ENCODE assay signal across 8 cellular contexts in genomic region chr12:108515916-108516315, GRCh38. TPM values are rescaled to one million over a fixed set of nuclear protein-coding genes. Genes with fewer than 3 reads are reported as not detected.
DNase-seq lines count a peak whose midpoint lies in the region; ATAC-seq and TF ChIP-seq lines count a peak whose summit lies in the region.

No MANE protein-coding gene starts in this region.

- H3K4me1 Mint-ChIP-seq in H9: peaks cover 18 to 22% of the 10 kb centered on the region in 2 experiments
- H3K4me1 Mint-ChIP-seq in activated naive CD8-positive, alpha-beta T cell treated with anti-CD3 and anti-CD28 coated beads, Interleukin-2, amount 50 U/mL, for 24 hours: peaks cover 30% of the 10 kb centered on the region

- DNase-seq in H9 (no peak), lower lobe of right lung (no peak), vagina (ENCODE audit: extremely low spot score in 2 of 2) (no peak), mucosa of gallbladder (ENCODE audit: low spot score) (no peak)
- peak; percentile 10 for DNase-seq in activated naive CD8-positive, alpha-beta T cell treated with anti-CD3 and anti-CD28 coated beads, Interleukin-2, amount 50 U/mL, for 24 hours

- H2BK15ac ChIP-seq in H9 (ENCODE audit: low read depth, low read length): no peak overlapping the region

- H3K23me2 ChIP-seq in H9 (ENCODE audit: insufficient read length, low read depth, low read length, poor library complexity, severe bottlenecking): peaks cover 6% of the 10 kb centered on the region

- H2BK120ac ChIP-seq in H9 (ENCODE audit: low read depth, low read length, poor library complexity, severe bottlenecking): no peak overlapping the region

- H3K4me2 ChIP-seq in H9 (ENCODE audit: insufficient read depth, insufficient read length, low read length): peak overlapping the region; percentile 88

- H3K9ac ChIP-seq in H9 (ENCODE audit: extremely low read depth, insufficient read length, low read length): peak overlapping the region; percentile 73

- H3K4me3 Mint-ChIP-seq in H9: peak overlapping the region; percentile 86 to 91
- peak overlapping the region; percentile 87 for H3K4me3 Mint-ChIP-seq in activated naive CD8-positive, alpha-beta T cell treated with anti-CD3 and anti-CD28 coated beads, Interleukin-2, amount 50 U/mL, for 24 hours

- peaks cover 40% of the 10 kb centered on the region for H3K36me3 ChIP-seq in lower lobe of right lung
- H3K36me3 ChIP-seq in vagina: peaks cover 0 to 30% of the 10 kb centered on the region in 2 donors

- TF ChIP-seq POLR2A in vagina (IDR thresholded peaks at IDR 0.05): no peak

- peaks cover 20 to 37% (median 29%) of the 10 kb centered on the region in 3 experiments; a peak in 6 of 7 replicates for H3K36me3 Mint-ChIP-seq in H9 (ENCODE audit: insufficient read depth in 1 of 3, low read depth in 3 of 3)
- H3K36me3 Mint-ChIP-seq in activated naive CD8-positive, alpha-beta T cell treated with anti-CD3 and anti-CD28 coated beads, Interleukin-2, amount 50 U/mL, for 24 hours (ENCODE audit: low read depth): peaks cover 21% of the 10 kb centered on the region

- no peak overlapping the region for H3K14ac ChIP-seq in H9 (ENCODE audit: insufficient read depth, low read length)

- H3K27ac ChIP-seq in 22Rv1: peak overlapping the region; percentile 69
- H3K27ac ChIP-seq in H9 (ENCODE audit: insufficient read length, low read depth, low read length): no peak overlapping the region
- peak overlapping the region; percentile 76 for H3K27ac ChIP-seq in lower lobe of right lung
- peak overlapping the region; percentile 80 for H3K27ac ChIP-seq in vagina

- no peak overlapping the region for H4K91ac ChIP-seq in H9 (ENCODE audit: insufficient read length, low read depth, low read length)

- H3K27me3 ChIP-seq in H9 (ENCODE audit: insufficient read depth, low read length): no peaks in the 10 kb centered on the region; the same call in 1 of the 2 replicates
- no peaks in the 10 kb centered on the region for H3K27me3 ChIP-seq in lower lobe of right lung (ENCODE audit: low read depth)
- no peaks in the 10 kb centered on the region for H3K27me3 ChIP-seq in vagina

- H3K18ac ChIP-seq in H9 (ENCODE audit: insufficient read length, low read depth, low read length): no peak overlapping the region

- intact Hi-C loops in lower lobe of right lung (cut with DNase I): no loop called here
- intact Hi-C loops in vagina (cut with DNase I): no loop called here

- peaks cover 5% of the 10 kb centered on the region for H3K79me1 ChIP-seq in H9 (ENCODE audit: insufficient read depth, low read depth, low read length, poor library complexity, severe bottlenecking)

- H3T11ph ChIP-seq in H9 (ENCODE audit: low read length): no peak overlapping the region

- H3K23ac ChIP-seq in H9 (ENCODE audit: insufficient read length, low read depth, low read length): no peak overlapping the region

- no peak overlapping the region for H2BK12ac ChIP-seq in H9 (ENCODE audit: insufficient read length, low read depth, low read length)

- H4K8ac ChIP-seq in H9 (replicated peaks; ENCODE audit: insufficient read length, low read depth, low read length): no peak overlapping the region

- no peak overlapping the region for H2AFZ ChIP-seq in H9 (ENCODE audit: low read length)

- H2BK20ac ChIP-seq in H9 (ENCODE audit: low read depth, low read length, poor library complexity, severe bottlenecking): no peak overlapping the region

- no peak overlapping the region for H3K4ac ChIP-seq in H9 (ENCODE audit: low read depth, low read length)

- H3K79me2 ChIP-seq in H9 (ENCODE audit: insufficient read depth, low read length): no peaks in the 10 kb centered on the region

- H4K20me1 ChIP-seq in H9 (ENCODE audit: control insufficient read depth, insufficient read depth, insufficient read length): peaks cover 2% of the 10 kb centered on the region

- H3K27ac Mint-ChIP-seq in H9: peak overlapping the region in 1 of 3 experiments; percentile 49; a peak in 1 of 7 replicates
- peak overlapping the region; percentile 91 for H3K27ac Mint-ChIP-seq in activated naive CD8-positive, alpha-beta T cell treated with anti-CD3 and anti-CD28 coated beads, Interleukin-2, amount 50 U/mL, for 24 hours

- H3K9me3 ChIP-seq in H9 (ENCODE audit: control insufficient read depth, low read depth, low read length) (no peaks in the 10 kb centered on the region), lower lobe of right lung (no peaks in the 10 kb centered on the region), vagina (no peaks in the 10 kb centered on the region)

- TF ChIP-seq CTCF in 22Rv1 (IDR thresholded peaks at IDR 0.05): no peak
- no peak for TF ChIP-seq CTCF in H9 (conservative IDR thresholded peaks at IDR 0.05)
- no peak for TF ChIP-seq CTCF in lower lobe of right lung (IDR thresholded peaks at IDR 0.05)
- TF ChIP-seq CTCF in vagina (IDR thresholded peaks at IDR 0.05): no peak

- no peak overlapping the region for H2BK5ac ChIP-seq in H9 (ENCODE audit: insufficient read length, low read length)

- H3K27me3 Mint-ChIP-seq in H9 (ENCODE audit: low read depth): no peaks in the 10 kb centered on the region; the same call in 1 of the 2 replicates
- no peaks in the 10 kb centered on the region for H3K27me3 Mint-ChIP-seq in activated naive CD8-positive, alpha-beta T cell treated with anti-CD3 and anti-CD28 coated beads, Interleukin-2, amount 50 U/mL, for 24 hours

- H3K4me3 ChIP-seq in lower lobe of right lung: peak overlapping the region; percentile 83
- H3K4me3 ChIP-seq in vagina: peak overlapping the region; percentile 59 to 97

- H2AK5ac ChIP-seq in H9 (ENCODE audit: insufficient read length, low read length): no peak overlapping the region

- no peaks in the 10 kb centered on the region for H3K9me3 Mint-ChIP-seq in H9
- H3K9me3 Mint-ChIP-seq in activated naive CD8-positive, alpha-beta T cell treated with anti-CD3 and anti-CD28 coated beads, Interleukin-2, amount 50 U/mL, for 24 hours: no peaks in the 10 kb centered on the region

- H3K4me1 ChIP-seq in H9 (ENCODE audit: insufficient read depth, low read length): peaks cover 6% of the 10 kb centered on the region; the same call in 1 of the 2 replicates
- peaks cover 16% of the 10 kb centered on the region for H3K4me1 ChIP-seq in lower lobe of right lung
- peaks cover 19% of the 10 kb centered on the region for H3K4me1 ChIP-seq in vagina

- no peak for ATAC-seq in activated naive CD8-positive, alpha-beta T cell treated with anti-CD3 and anti-CD28 coated beads, Interleukin-2, amount 50 U/mL, for 24 hours
- ATAC-seq in lower lobe of right lung: peak in 1 of 2 donors; percentile 0
- ATAC-seq in HG02973 (IDR thresholded peaks at IDR 0.05; ENCODE audit: unreplicated experiment): no peak
- ATAC-seq in GM19455 (IDR thresholded peaks at IDR 0.05; ENCODE audit: unreplicated experiment): no peak

- no CpG with 5 or more reads among the region's 5 CpGs for WGBS in H9 (ENCODE audit: extremely low coverage, insufficient read length, low lambda C conversion rate)

- no peak overlapping the region for H4K5ac ChIP-seq in H9 (ENCODE audit: insufficient read length, low read depth, low read length)

- H3K56ac ChIP-seq in H9 (ENCODE audit: insufficient read length, low read depth, low read length): no peak overlapping the region

RNA-seq across cellular contexts. Expression of gene FICD, which starts 0.8 kb away (rescaled TPM):
- 4.6 and 5.1 TPM in 2 replicates for total RNA-seq in H9 (2021)
- 8.3 TPM for total RNA-seq in lower lobe of right lung
- 6.9 TPM for total RNA-seq in vagina
- 7.6 TPM for total RNA-seq in mucosa of gallbladder

RNA-seq across cellular contexts. Expression of gene SART3, which starts 45.1 kb away (rescaled TPM):
- total RNA-seq in H9 (2021) (80.7 and 89.4 TPM in 2 replicates), lower lobe of right lung (42.8 TPM), vagina (44.2 TPM), mucosa of gallbladder (42.3 TPM)

RNA-seq across cellular contexts. Expression of gene ISCU, which starts 46.5 kb away (rescaled TPM):
- total RNA-seq in H9 (2021) (63.9 and 64.9 TPM in 2 replicates), lower lobe of right lung (133 TPM), vagina (167 TPM), mucosa of gallbladder (129 TPM)
